9 cellular contexts compared by ENCODE assay signal in the genomic region with DNA sequence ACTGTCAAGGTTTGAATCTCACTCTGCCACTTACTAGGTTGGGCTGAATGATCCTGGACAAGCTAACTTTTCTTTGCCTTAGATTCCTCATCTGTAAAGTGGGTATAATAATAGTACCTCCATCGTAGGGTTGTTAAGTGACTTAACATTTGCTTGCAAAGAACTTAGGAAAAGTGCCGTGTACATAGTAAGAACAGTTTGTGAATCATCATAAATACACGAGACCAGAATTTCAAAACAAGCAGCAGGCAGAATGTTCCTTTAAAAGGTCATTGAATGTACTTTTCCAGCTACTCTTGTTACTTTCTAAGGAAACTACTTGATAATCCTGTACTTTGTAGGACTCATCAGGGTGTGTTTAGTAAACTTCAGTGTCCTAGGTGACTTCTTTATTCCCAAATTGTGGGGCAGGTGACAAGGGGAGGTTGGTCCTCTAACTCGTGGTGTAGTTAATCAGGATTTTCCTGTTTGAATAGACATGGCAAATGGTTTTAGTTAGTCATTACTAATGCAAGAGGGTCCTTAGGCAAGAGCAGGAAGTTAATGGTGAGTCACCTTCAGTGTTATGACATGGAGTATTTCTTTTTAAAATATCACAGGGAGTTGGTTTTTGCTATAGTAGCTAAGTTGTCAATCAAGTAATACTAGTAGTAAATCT.
A peak's percentile ranks its signal among the peaks of the same experiment; 100 is the strongest.
DNase-seq lines count a peak whose midpoint lies in the region; ATAC-seq and TF ChIP-seq lines count a peak whose summit lies in the region.
"Had no signal": no experiment of that assay in that cellular context is flagged by ENCODE, and none has a peak within 500 bp of the region (broad histone marks: within the 10 kb centered on the region; RNA-seq: fewer than 3 reads in every experiment).

No MANE protein-coding gene starts in this region.

- intact Hi-C loops in tibial artery (cut with DNase I; ENCODE audit: low total_unique reads), result loop anchor here (10.0 kb wide), 1 partner anchor 63 kb away; a partner anchor contains a TSS

- no peak overlapping the region for H3K4me3 Mint-ChIP-seq in endothelial cell (ENCODE audit: unreplicated experiment)
- H3K4me3 Mint-ChIP-seq: neural crest cell had no signal

- TF ChIP-seq CTCF in tibial artery (IDR thresholded peaks at IDR 0.05), result no peak
- no peak for TF ChIP-seq CTCF in endothelial cell (IDR thresholded peaks at IDR 0.05; ENCODE audit: unreplicated experiment)

- H3K9ac ChIP-seq in adipocyte (ENCODE audit: low read length), result peak overlapping the region; percentile 73

- peaks cover 28% of the 10 kb centered on the region for H3K36me3 Mint-ChIP-seq in endothelial cell (ENCODE audit: low read depth, unreplicated experiment)

- H3K9me3 ChIP-seq in adipocyte (ENCODE audit: control insufficient read depth, low read length), result no peaks in the 10 kb centered on the region
- no peaks in the 10 kb centered on the region for H3K9me3 ChIP-seq in tibial artery

- H3K4me3 ChIP-seq in adipocyte (ENCODE audit: low read length) (peak overlapping the region; percentile 62), tibial artery (no peak overlapping the region)

- H3K4me1 ChIP-seq in adipocyte (ENCODE audit: control insufficient read depth, insufficient read depth, low read length) (peaks cover 29% of the 10 kb centered on the region), tibial artery (peaks cover 0 to 52% (median 14%) of the 10 kb centered on the region in 4 donors)

- H3K27ac ChIP-seq in tibial artery (peak overlapping the region; percentile 81 to 87), substantia nigra (ENCODE audit: low read depth, low read length, poor library complexity, severe bottlenecking) (no peak overlapping the region)

- H3K36me3 ChIP-seq in adipocyte (ENCODE audit: control insufficient read depth, insufficient read depth, low read length, severe bottlenecking) (peaks cover 27% of the 10 kb centered on the region), tibial artery (peaks cover 6 to 18% (median 6%) of the 10 kb centered on the region in 3 donors)

- DNase-seq in HT1080 (ENCODE audit: low read depth) (peak; percentile 93), adipocyte (ENCODE audit: low read depth) (peak; percentile 90), iris pigment epithelial cell (ENCODE audit: low read depth) (peak; percentile 95), tibial artery (no peak), substantia nigra (lab: John Stamatoyannopoulos, UW) (no peak), endothelial cell (ENCODE audit: low spot score) (no peak), RPMI8226 (no peak)

- no peaks in the 10 kb centered on the region for H3K27me3 ChIP-seq in adipocyte (replicated peaks; ENCODE audit: control insufficient read depth, insufficient read depth, low read length)
- no peaks in the 10 kb centered on the region for H3K27me3 ChIP-seq in tibial artery

- H3K9me3 Mint-ChIP-seq in endothelial cell (ENCODE audit: unreplicated experiment), result no peaks in the 10 kb centered on the region

- no peak for ATAC-seq in HG03439 (IDR thresholded peaks at IDR 0.05; ENCODE audit: unreplicated experiment)

- peaks cover under 1% of the 10 kb centered on the region for H3K4me1 Mint-ChIP-seq in endothelial cell (ENCODE audit: unreplicated experiment)

- H3K27me3 Mint-ChIP-seq in endothelial cell (ENCODE audit: unreplicated experiment), result no peaks in the 10 kb centered on the region

- H3K27ac Mint-ChIP-seq in endothelial cell (ENCODE audit: unreplicated experiment), result no peak overlapping the region

Comparison
In these comparisons a context has a peak if more than half of its experiments do, and no peak if none do; other contexts are left out.
1. DNase-seq: peak in HT1080 (single experiment), adipocyte (single experiment) and iris pigment epithelial cell (single experiment); none in tibial artery (0 of 2), substantia nigra (0 of 49), endothelial cell (single experiment) and RPMI8226 (single experiment).